ENCODE assay signal across 8 cellular contexts in the genomic region with DNA sequence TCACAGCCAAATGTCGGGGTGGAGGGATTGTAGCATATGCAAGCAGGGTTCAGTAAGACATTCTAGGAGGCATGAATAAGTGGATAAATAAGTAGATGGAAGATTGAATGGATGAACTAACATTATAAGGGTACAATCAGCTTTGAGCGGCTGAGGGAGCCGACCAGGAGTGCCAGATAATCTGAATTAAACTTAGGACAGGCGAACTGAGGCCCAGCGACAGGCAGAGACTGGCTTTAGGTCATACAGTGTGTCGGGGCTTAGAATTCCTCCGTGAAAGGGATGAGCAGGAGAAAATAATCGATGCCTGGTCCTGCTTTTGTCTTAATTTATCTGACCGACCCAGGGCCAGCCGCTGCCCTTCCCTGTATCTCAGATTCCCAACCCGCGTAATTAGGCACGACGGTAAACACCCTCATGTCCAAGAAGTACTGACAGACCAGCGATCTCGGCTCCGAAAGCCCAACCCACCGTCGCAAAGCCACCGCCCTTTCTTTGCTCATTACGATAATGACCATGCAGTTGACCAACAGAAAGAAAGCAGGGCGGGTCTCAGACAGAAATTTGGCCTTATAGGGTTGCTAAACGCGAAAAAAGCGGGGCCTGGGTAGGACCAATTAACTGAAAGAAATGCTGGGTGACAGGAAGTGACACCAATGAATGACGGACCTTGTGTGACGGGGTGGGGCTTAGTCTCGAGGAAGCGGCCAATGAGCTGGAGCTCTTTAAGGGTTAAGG. TPM values are rescaled to one million over a fixed set of nuclear protein-coding genes. Genes with fewer than 3 reads are reported as not detected.
A peak's percentile ranks its signal among the peaks of the same experiment; 100 is the strongest.
DNase-seq lines count a peak whose midpoint lies in the region; ATAC-seq and TF ChIP-seq lines count a peak whose summit lies in the region.

No MANE protein-coding gene starts in this region.

- CTCF ChIA-PET in activated naive CD4-positive, alpha-beta T cell treated with anti-CD3 and anti-CD28 coated beads, Interleukin-2, amount 10 ng/mL, durations not matched to agents 7 days and 5 days (lab: Charles Lee), result interaction anchor here (0.8 to 1.0 kb wide), 3 partner anchors 32 to 87 kb away, joined by 3 read pairs; no protein-coding TSS in a partner anchor

- H3K14ac ChIP-seq in H9 (ENCODE audit: insufficient read depth, low read length) (peak overlapping the region; percentile 99), neuronal stem cell (ENCODE audit: low read length) (no peak overlapping the region)

- peak overlapping the region; percentile 100 for H3K27ac Mint-ChIP-seq in H9
- peak overlapping the region; percentile 99 for H3K27ac Mint-ChIP-seq in activated naive CD4-positive, alpha-beta T cell treated with anti-CD3 and anti-CD28 coated beads, Interleukin-2, amount 10 ng/mL, durations not matched to agents 7 days and 5 days

- peak overlapping the region; percentile 77 for H3K4me2 ChIP-seq in H9 (ENCODE audit: insufficient read depth, insufficient read length, low read length)
- H3K4me2 ChIP-seq in neuronal stem cell (ENCODE audit: insufficient read depth, low read length, poor library complexity, severe bottlenecking), result peak overlapping the region; percentile 77

- H3K79me1 ChIP-seq in H9 (ENCODE audit: insufficient read depth, low read depth, low read length, poor library complexity, severe bottlenecking), result no peaks in the 10 kb centered on the region
- H3K79me1 ChIP-seq in neuronal stem cell (ENCODE audit: low read depth, low read length), result peaks cover 2% of the 10 kb centered on the region

- no peak overlapping the region for H2BK20ac ChIP-seq in H9 (ENCODE audit: low read depth, low read length, poor library complexity, severe bottlenecking)

- no peaks in the 10 kb centered on the region for H4K20me1 ChIP-seq in H9 (ENCODE audit: control insufficient read depth, insufficient read depth, insufficient read length)

- H3K4me1 Mint-ChIP-seq in H9, result peaks cover 13% of the 10 kb centered on the region in 2 experiments
- peaks cover 24% of the 10 kb centered on the region for H3K4me1 Mint-ChIP-seq in activated naive CD4-positive, alpha-beta T cell treated with anti-CD3 and anti-CD28 coated beads, Interleukin-2, amount 10 ng/mL, durations not matched to agents 7 days and 5 days

- peaks cover 30% of the 10 kb centered on the region for H3K27me3 Mint-ChIP-seq in H9 (ENCODE audit: low read depth)
- H3K27me3 Mint-ChIP-seq in activated naive CD4-positive, alpha-beta T cell treated with anti-CD3 and anti-CD28 coated beads, Interleukin-2, amount 10 ng/mL, durations not matched to agents 7 days and 5 days, result peaks cover 3% of the 10 kb centered on the region

- H2BK5ac ChIP-seq in H9 (ENCODE audit: insufficient read length, low read length) (peak overlapping the region; percentile 66), neuronal stem cell (ENCODE audit: low read length) (peak overlapping the region; percentile 87)

- no CpG with 5 or more reads among the region's 29 CpGs for WGBS in H9 (ENCODE audit: extremely low coverage, insufficient read length, low lambda C conversion rate)
- 0% methylated on average over 8 to 23 of the region's 29 CpGs for WGBS in gastroesophageal sphincter (ENCODE audit: low coverage in 1 of 2), 2 donors
- WGBS in neuronal stem cell (ENCODE audit: extremely low coverage in 2 of 2, insufficient read length in 2 of 2, insufficient replicate concordance in 1 of 2), 2 donors, result no CpG with 5 or more reads among the region's 29 CpGs

- peak overlapping the region; percentile 98 for H2BK120ac ChIP-seq in H9 (ENCODE audit: low read depth, low read length, poor library complexity, severe bottlenecking)
- H2BK120ac ChIP-seq in neuronal stem cell (ENCODE audit: low read depth, low read length), result no peak overlapping the region

- H4K5ac ChIP-seq in H9 (ENCODE audit: insufficient read length, low read depth, low read length), result peak overlapping the region; percentile 76

- DNase-seq in GDM1 (lab: John Stamatoyannopoulos, UW), result peak; percentile 94
- DNase-seq in H9, result peak; percentile 98
- peak; percentile 100 for DNase-seq in M059J (ENCODE audit: low read depth)
- peak; percentile 92 for DNase-seq in activated naive CD4-positive, alpha-beta T cell treated with anti-CD3 and anti-CD28 coated beads, Interleukin-2, amount 10 ng/mL, durations not matched to agents 7 days and 5 days
- peak; percentile 95 for DNase-seq in neuronal stem cell (ENCODE audit: low spot score)
- peak in 47 of 49 donors; percentile 24 to 99 (median 95) for DNase-seq in substantia nigra (lab: John Stamatoyannopoulos, UW)

- no peak overlapping the region for H3K23ac ChIP-seq in H9 (ENCODE audit: insufficient read length, low read depth, low read length)
- no peak overlapping the region for H3K23ac ChIP-seq in neuronal stem cell (ENCODE audit: low read depth, low read length, poor library complexity)

- H3K4me3 Mint-ChIP-seq in H9, result peak overlapping the region; percentile 89 to 91
- H3K4me3 Mint-ChIP-seq in activated naive CD4-positive, alpha-beta T cell treated with anti-CD3 and anti-CD28 coated beads, Interleukin-2, amount 10 ng/mL, durations not matched to agents 7 days and 5 days, result peak overlapping the region; percentile 90

- no peaks in the 10 kb centered on the region; the same call in 1 of the 2 replicates for H3K27me3 ChIP-seq in H9 (ENCODE audit: insufficient read depth, low read length)
- H3K27me3 ChIP-seq in gastroesophageal sphincter, result peaks cover 9% of the 10 kb centered on the region
- no peaks in the 10 kb centered on the region for H3K27me3 ChIP-seq in neuronal stem cell (ENCODE audit: control insufficient read depth in 3 of 3, insufficient read depth in 3 of 3, low read depth in 1 of 3, low read length in 3 of 3)

- no peaks in the 10 kb centered on the region for H3K79me2 ChIP-seq in H9 (ENCODE audit: insufficient read depth, low read length)

- no peak for TF ChIP-seq CTCF in H9 (conservative IDR thresholded peaks at IDR 0.05)
- no peak for TF ChIP-seq CTCF in gastroesophageal sphincter (IDR thresholded peaks at IDR 0.05)

- H2BK12ac ChIP-seq in H9 (ENCODE audit: insufficient read length, low read depth, low read length) (peak overlapping the region; percentile 35), neuronal stem cell (ENCODE audit: low read length) (no peak overlapping the region)

- H3K56ac ChIP-seq in H9 (ENCODE audit: insufficient read length, low read depth, low read length), result peak overlapping the region; percentile 29

- peak; percentile 95 for ATAC-seq in gastroesophageal sphincter

- H3K9me3 ChIP-seq in H9 (ENCODE audit: control insufficient read depth, low read depth, low read length), result no peaks in the 10 kb centered on the region
- H3K9me3 ChIP-seq in gastroesophageal sphincter, result no peaks in the 10 kb centered on the region
- H3K9me3 ChIP-seq in neuronal stem cell (replicated peaks in 1 of 2; ENCODE audit: control insufficient read depth in 2 of 2, insufficient read depth in 1 of 2, low read depth in 1 of 2, low read length in 2 of 2), result no peaks in the 10 kb centered on the region

- H3K27ac ChIP-seq in H9 (ENCODE audit: insufficient read length, low read depth, low read length), result peak overlapping the region; percentile 82
- peak overlapping the region; percentile 93 to 100 (median 98) for H3K27ac ChIP-seq in gastroesophageal sphincter
- peak overlapping the region; percentile 94 for H3K27ac ChIP-seq in neuronal stem cell (replicated peaks; ENCODE audit: low read length)
- H3K27ac ChIP-seq in substantia nigra (ENCODE audit: low read depth, low read length, poor library complexity, severe bottlenecking), result peak overlapping the region; percentile 98

- H4K91ac ChIP-seq in H9 (ENCODE audit: insufficient read length, low read depth, low read length) (no peak overlapping the region), neuronal stem cell (ENCODE audit: low read depth, low read length, poor library complexity) (no peak overlapping the region)

- H3K18ac ChIP-seq in H9 (ENCODE audit: insufficient read length, low read depth, low read length), result peak overlapping the region; percentile 99
- H3K18ac ChIP-seq in neuronal stem cell (ENCODE audit: low read length), result peak overlapping the region; percentile 93

- H3K36me3 Mint-ChIP-seq in H9 (ENCODE audit: insufficient read depth in 1 of 3, low read depth in 3 of 3), result peaks cover 1 to 29% (median 11%) of the 10 kb centered on the region in 3 experiments; a peak in 5 of 7 replicates
- peaks cover 23% of the 10 kb centered on the region for H3K36me3 Mint-ChIP-seq in activated naive CD4-positive, alpha-beta T cell treated with anti-CD3 and anti-CD28 coated beads, Interleukin-2, amount 10 ng/mL, durations not matched to agents 7 days and 5 days

- H3T11ph ChIP-seq in H9 (ENCODE audit: low read length), result peak overlapping the region; percentile 96

- H3K23me2 ChIP-seq in H9 (ENCODE audit: insufficient read length, low read depth, low read length, poor library complexity, severe bottlenecking), result peaks cover 10% of the 10 kb centered on the region

- H4K8ac ChIP-seq in H9 (replicated peaks; ENCODE audit: insufficient read length, low read depth, low read length) (no peak overlapping the region), neuronal stem cell (ENCODE audit: low read depth, low read length) (no peak overlapping the region)

- TF ChIP-seq POLR2A in Raji (IDR thresholded peaks at IDR 0.05; ENCODE audit: insufficient read depth, low read depth, low read length), result peak; percentile 92
- TF ChIP-seq POLR2A in gastroesophageal sphincter (IDR thresholded peaks at IDR 0.05), result peak; percentile 86 to 89

- no peaks in the 10 kb centered on the region for H3K9me3 Mint-ChIP-seq in H9
- no peaks in the 10 kb centered on the region for H3K9me3 Mint-ChIP-seq in activated naive CD4-positive, alpha-beta T cell treated with anti-CD3 and anti-CD28 coated beads, Interleukin-2, amount 10 ng/mL, durations not matched to agents 7 days and 5 days

- H2BK15ac ChIP-seq in H9 (ENCODE audit: low read depth, low read length) (no peak overlapping the region), neuronal stem cell (ENCODE audit: low read length) (no peak overlapping the region)

- H2AFZ ChIP-seq in H9 (ENCODE audit: low read length) (no peak overlapping the region), neuronal stem cell (ENCODE audit: low read length) (peak overlapping the region; percentile 87)

- H3K4ac ChIP-seq in H9 (ENCODE audit: low read depth, low read length), result no peak overlapping the region; the same call in 1 of the 2 replicates
- H3K4ac ChIP-seq in neuronal stem cell (ENCODE audit: low read length), result no peak overlapping the region

- H2AK5ac ChIP-seq in H9 (ENCODE audit: insufficient read length, low read length) (no peak overlapping the region), neuronal stem cell (ENCODE audit: low read depth, low read length) (no peak overlapping the region)

- H3K4me3 ChIP-seq in gastroesophageal sphincter (peak overlapping the region; percentile 64 to 74), neuronal stem cell (ENCODE audit: low read length in 2 of 2) (peak overlapping the region; percentile 57 to 90)

- H3K4me1 ChIP-seq in H9 (ENCODE audit: insufficient read depth, low read length) (no peaks in the 10 kb centered on the region), gastroesophageal sphincter (peaks cover 0 to 19% (median 10%) of the 10 kb centered on the region in 3 donors), neuronal stem cell (ENCODE audit: control insufficient read depth in 2 of 2, insufficient read depth in 1 of 2, low read depth in 1 of 2, low read length in 2 of 2) (peaks cover 0 to 6% of the 10 kb centered on the region in 2 donors)

- peak overlapping the region; percentile 97 for H3K9ac ChIP-seq in H9 (ENCODE audit: extremely low read depth, insufficient read length, low read length)
- H3K9ac ChIP-seq in neuronal stem cell (ENCODE audit: low read depth, low read length, poor library complexity), result peak overlapping the region; percentile 73

- peaks cover 0 to 28% of the 10 kb centered on the region in 2 donors for H3K36me3 ChIP-seq in gastroesophageal sphincter
- peaks cover 6 to 20% of the 10 kb centered on the region in 2 donors for H3K36me3 ChIP-seq in neuronal stem cell (replicated peaks in 1 of 2; ENCODE audit: control insufficient read depth in 2 of 2, insufficient read depth in 2 of 2, low read length in 2 of 2)

- no peak for TF ChIP-seq EP300 in gastroesophageal sphincter (IDR thresholded peaks at IDR 0.05)

RNA-seq across cellular contexts. Expression of a gene that starts 0.5 kb away (rescaled TPM):
- total RNA-seq in H9 (2021) (72.6 and 79.3 TPM in 2 replicates), gastroesophageal sphincter (10 to 100 TPM; 37.0 to 55.6 (median 39.1) TPM)
- total RNA-seq in M059J (2014; rRNA removed; shearing (Covaris generic)), result 36.3 and 40.1 TPM in 2 replicates
- polyA plus RNA-seq in neuronal stem cell (2013, experiment 1 of 2), result 59.7 TPM
- polyA plus RNA-seq in neuronal stem cell (2013, experiment 2 of 2), result 57.4 TPM

RNA-seq across cellular contexts. Expression of a gene that starts 6.2 kb away (rescaled TPM):
- total RNA-seq in H9 (2021), result not detected in 2 replicates
- not detected in 2 replicates for total RNA-seq in M059J (2014; rRNA removed; shearing (Covaris generic))
- total RNA-seq in gastroesophageal sphincter, result not detected
- not detected for polyA plus RNA-seq in neuronal stem cell (2013, experiment 1 of 2)
- polyA plus RNA-seq in neuronal stem cell (2013, experiment 2 of 2), result not detected

RNA-seq across cellular contexts. Expression of a gene that starts 8.9 kb away (rescaled TPM):
- 96.2 and 96.3 TPM in 2 replicates for total RNA-seq in H9 (2021)
- 114 TPM in 2 replicates for total RNA-seq in M059J (2014; rRNA removed; shearing (Covaris generic))
- 100 to 1,000 TPM in 1 of 4 donors, 10 to 100 TPM in 3; 87.1 to 103 (median 98.2) TPM for total RNA-seq in gastroesophageal sphincter
- polyA plus RNA-seq in neuronal stem cell (2013, experiment 1 of 2), result 66.8 TPM
- polyA plus RNA-seq in neuronal stem cell (2013, experiment 2 of 2), result 64.1 TPM

RNA-seq across cellular contexts. Expression of a gene that starts 23.6 kb away (rescaled TPM):
- total RNA-seq in H9 (2021) (not detected in 2 replicates), gastroesophageal sphincter (under 1 TPM in 1 of 4 donors, not detected in 3; 0.96 TPM)
- total RNA-seq in M059J (2014; rRNA removed; shearing (Covaris generic)), result 0.17 and 1.4 TPM in 2 replicates
- not detected for polyA plus RNA-seq in neuronal stem cell (2013, experiment 1 of 2)
- not detected for polyA plus RNA-seq in neuronal stem cell (2013, experiment 2 of 2)

RNA-seq across cellular contexts. Expression of a gene that starts 31.3 kb away (rescaled TPM):
- total RNA-seq in H9 (2021) (3.1 and 6.4 TPM in 2 replicates), gastroesophageal sphincter (10 to 100 TPM in 2 of 4 donors, 1 to 10 TPM in 2; 6.4 to 18.4 (median 10.7) TPM)
- 4.8 and 5.2 TPM in 2 replicates for total RNA-seq in M059J (2014; rRNA removed; shearing (Covaris generic))
- polyA plus RNA-seq in neuronal stem cell (2013, experiment 1 of 2), result 7.1 TPM
- polyA plus RNA-seq in neuronal stem cell (2013, experiment 2 of 2), result 8.5 TPM

Comparison
In these comparisons a context has a peak if more than half of its experiments do, and no peak if none do; other contexts are left out.
1. Peak in every context shown above with its lines: DNase-seq, ATAC-seq, H3K4me3 ChIP-seq and H3K27ac ChIP-seq.